Comparison of ENCODE assay signal across 1 cellular context in genomic region chr6:158008894-158009891, GRCh38.
TF ChIP-seq lines count a peak whose summit lies in the region.

No MANE protein-coding gene starts in this region.

TF ChIP-seq in H1, 55 proteins besides CTCF, POLR2A, EP300 and RAD21:
- no peak for TF ChIP-seq SP1 (IDR thresholded peaks at IDR 0.05; ENCODE audit: low read depth, low read length)
- no peak for TF ChIP-seq CBX8 (IDR thresholded peaks at IDR 0.05; ENCODE audit: borderline replicate concordance, low read depth, low read length)
- TF ChIP-seq BACH1 (IDR thresholded peaks at IDR 0.05; ENCODE audit: low read length): no peak
- TF ChIP-seq SRF (IDR thresholded peaks at IDR 0.05; ENCODE audit: low read depth, low read length): no peak
- TF ChIP-seq KDM1A (IDR thresholded peaks at IDR 0.05; ENCODE audit: borderline replicate concordance, low read length): peak; percentile 95
